10 cellular contexts compared by ENCODE assay signal in the genomic region with DNA sequence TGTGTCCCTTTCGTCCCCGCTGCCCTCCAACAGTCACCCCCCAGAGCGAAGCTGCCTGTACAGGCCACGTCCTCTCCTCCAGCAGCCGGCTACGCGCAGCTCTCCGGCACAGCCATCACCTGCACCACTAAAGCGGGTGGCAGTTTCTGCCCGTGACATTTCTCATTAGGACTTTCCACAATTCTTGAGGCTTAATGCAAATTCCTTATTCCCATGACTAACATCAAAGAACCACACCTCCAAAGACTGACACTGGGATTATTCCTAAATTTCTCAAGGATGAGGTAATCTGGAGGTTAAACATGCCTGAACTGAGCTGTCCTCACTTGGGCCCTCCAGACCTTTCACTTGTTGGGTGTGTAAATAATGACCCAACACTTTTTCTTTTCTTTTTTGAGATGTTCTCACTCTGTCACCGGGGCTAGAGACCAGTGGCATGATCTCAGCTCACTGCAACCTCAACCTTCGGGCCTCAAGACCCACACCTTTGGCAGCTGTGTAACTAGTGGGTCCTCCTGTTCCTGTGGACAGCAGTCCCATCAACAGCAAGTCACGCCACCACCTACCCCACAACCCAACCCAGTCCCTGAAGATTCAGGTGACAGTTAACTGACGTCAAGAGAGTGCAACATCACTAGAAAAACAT. TPM values are rescaled to one million over a fixed set of nuclear protein-coding genes. Genes with fewer than 3 reads are reported as not detected.
DNase-seq lines count a peak whose midpoint lies in the region; ATAC-seq, FAIRE-seq and TF ChIP-seq lines count a peak whose summit lies in the region.
"Had no signal": no experiment of that assay in that cellular context is flagged by ENCODE, and none has a peak within 500 bp of the region (broad histone marks: within the 10 kb centered on the region; RNA-seq: fewer than 3 reads in every experiment).

No MANE protein-coding gene starts in this region.

- peaks cover 100% of the 10 kb centered on the region for H3K4me1 Mint-ChIP-seq in activated T-cell treated with anti-CD3 and anti-CD28 coated beads, Interleukin-2, amount 50 U/mL, for 72 hours (ENCODE audit: low read depth)
- H3K4me1 Mint-ChIP-seq in activated T-helper 1 cell treated with anti-CD3 and anti-CD28 coated beads, Interleukin-12 subunit alpha, Interleukin-12 subunit beta, Interleukin-2, Interleukin-4 antibody, amounts not matched to agents 30 ng/mL and 10 ng/mL and 1 ng/mL, durations not matched to agents 14 hours and 24 hours and 36 hours (ENCODE audit: low read depth): peaks cover 83% of the 10 kb centered on the region

- peak in 1 of 2 donors; percentile 13 for ATAC-seq in activated T-cell treated with anti-CD3 and anti-CD28 coated beads, Interleukin-2, amount 50 U/mL, for 72 hours (replicated peaks in 1 of 2)
- ATAC-seq in GM19452 (IDR thresholded peaks at IDR 0.05; ENCODE audit: unreplicated experiment) (no peak), GM18861 (IDR thresholded peaks at IDR 0.05; ENCODE audit: unreplicated experiment) (no peak)

- no peak for FAIRE-seq in urothelium cell line (lab: Jason Lieb, UNC)

- no peak overlapping the region for H2AFZ ChIP-seq in hepatocyte

- H3K27ac ChIP-seq in hepatocyte: peak overlapping the region; percentile 66
- H3K27ac ChIP-seq: right atrium auricular region had no signal

- no peaks in the 10 kb centered on the region for H3K36me3 ChIP-seq in hepatocyte (replicated peaks; ENCODE audit: insufficient read depth, low read depth)
- H3K36me3 ChIP-seq: right atrium auricular region had no signal

- TF ChIP-seq CTCF in hepatocyte (IDR thresholded peaks at IDR 0.05; ENCODE audit: poor library complexity): no peak

- H3K9me2 ChIP-seq in hepatocyte (replicated peaks; ENCODE audit: insufficient read depth): no peaks in the 10 kb centered on the region

- peak overlapping the region; percentile 31 for H3K27ac Mint-ChIP-seq in activated T-cell treated with anti-CD3 and anti-CD28 coated beads, Interleukin-2, amount 50 U/mL, for 72 hours
- H3K27ac Mint-ChIP-seq in activated T-helper 1 cell treated with anti-CD3 and anti-CD28 coated beads, Interleukin-12 subunit alpha, Interleukin-12 subunit beta, Interleukin-2, Interleukin-4 antibody, amounts not matched to agents 30 ng/mL and 10 ng/mL and 1 ng/mL, durations not matched to agents 14 hours and 24 hours and 36 hours: peak overlapping the region; percentile 84

- H3K9me3 ChIP-seq in hepatocyte (ENCODE audit: low read depth): no peaks in the 10 kb centered on the region
- H3K9me3 ChIP-seq: right atrium auricular region had no signal

- no peaks in the 10 kb centered on the region for H3K27me3 Mint-ChIP-seq in activated T-cell treated with anti-CD3 and anti-CD28 coated beads, Interleukin-2, amount 50 U/mL, for 72 hours (ENCODE audit: low read depth)
- H3K27me3 Mint-ChIP-seq in activated T-helper 1 cell treated with anti-CD3 and anti-CD28 coated beads, Interleukin-12 subunit alpha, Interleukin-12 subunit beta, Interleukin-2, Interleukin-4 antibody, amounts not matched to agents 30 ng/mL and 10 ng/mL and 1 ng/mL, durations not matched to agents 14 hours and 24 hours and 36 hours (ENCODE audit: insufficient read depth): no peaks in the 10 kb centered on the region

- H3K27me3 ChIP-seq in hepatocyte: no peaks in the 10 kb centered on the region
- H3K27me3 ChIP-seq: right atrium auricular region had no signal

- peak overlapping the region; percentile 68 to 78 for H3K4me3 Mint-ChIP-seq in activated T-cell treated with anti-CD3 and anti-CD28 coated beads, Interleukin-2, amount 50 U/mL, for 72 hours
- H3K4me3 Mint-ChIP-seq in activated T-helper 1 cell treated with anti-CD3 and anti-CD28 coated beads, Interleukin-12 subunit alpha, Interleukin-12 subunit beta, Interleukin-2, Interleukin-4 antibody, amounts not matched to agents 30 ng/mL and 10 ng/mL and 1 ng/mL, durations not matched to agents 14 hours and 24 hours and 36 hours: peak overlapping the region; percentile 60

- peaks cover 100% of the 10 kb centered on the region for H3K79me2 ChIP-seq in hepatocyte

- DNase-seq in activated T-cell treated with anti-CD3 and anti-CD28 coated beads, Interleukin-2, amount 50 U/mL, for 72 hours: no peak
- DNase-seq in activated T-cell treated with anti-CD3 and anti-CD28 coated beads, Interleukin-2, amount 50 U/mL, for 48 hours: no peak
- no peak for DNase-seq in activated T-helper 1 cell treated with anti-CD3 and anti-CD28 coated beads, Interleukin-12 subunit alpha, Interleukin-12 subunit beta, Interleukin-2, Interleukin-4 antibody, amounts not matched to agents 30 ng/mL and 10 ng/mL and 1 ng/mL, durations not matched to agents 14 hours and 24 hours and 36 hours (ENCODE audit: low spot score)
- DNase-seq in hepatocyte (ENCODE audit: low spot score) (no peak), urothelium cell line (ENCODE audit: low spot score) (peak; percentile 51), GDM1 (lab: John Stamatoyannopoulos, UW) (no peak)
- DNase-seq: NCI-H1048 had no signal

- peaks cover 51% of the 10 kb centered on the region for H3K4me1 ChIP-seq in hepatocyte (ENCODE audit: insufficient read depth)

- no peaks in the 10 kb centered on the region for H3K9me3 Mint-ChIP-seq in activated T-cell treated with anti-CD3 and anti-CD28 coated beads, Interleukin-2, amount 50 U/mL, for 72 hours
- H3K9me3 Mint-ChIP-seq in activated T-helper 1 cell treated with anti-CD3 and anti-CD28 coated beads, Interleukin-12 subunit alpha, Interleukin-12 subunit beta, Interleukin-2, Interleukin-4 antibody, amounts not matched to agents 30 ng/mL and 10 ng/mL and 1 ng/mL, durations not matched to agents 14 hours and 24 hours and 36 hours: no peaks in the 10 kb centered on the region

- intact Hi-C loops in activated T-helper 1 cell treated with anti-CD3 and anti-CD28 coated beads, Interleukin-12 subunit alpha, Interleukin-12 subunit beta, Interleukin-2, Interleukin-4 antibody, amounts not matched to agents 30 ng/mL and 10 ng/mL and 1 ng/mL, durations not matched to agents 14 hours and 24 hours and 36 hours (cut with micrococcal nuclease): no loop called here

- no peak overlapping the region for H3K4me2 ChIP-seq in hepatocyte

- 80% methylated on average over 14 of the region's 14 CpGs for WGBS in hepatocyte (ENCODE audit: low lambda C conversion rate, missing lambda C conversion rate)

- H3K4me3 ChIP-seq in hepatocyte: no peak overlapping the region
- H3K4me3 ChIP-seq: right atrium auricular region had no signal

- H4K20me1 ChIP-seq in hepatocyte (ENCODE audit: insufficient read depth, poor library complexity, severe bottlenecking): peaks cover 100% of the 10 kb centered on the region

- peaks cover 7 to 34% of the 10 kb centered on the region in 2 donors for H3K36me3 Mint-ChIP-seq in activated T-cell treated with anti-CD3 and anti-CD28 coated beads, Interleukin-2, amount 50 U/mL, for 72 hours (ENCODE audit: insufficient read depth in 2 of 2)
- H3K36me3 Mint-ChIP-seq in activated T-helper 1 cell treated with anti-CD3 and anti-CD28 coated beads, Interleukin-12 subunit alpha, Interleukin-12 subunit beta, Interleukin-2, Interleukin-4 antibody, amounts not matched to agents 30 ng/mL and 10 ng/mL and 1 ng/mL, durations not matched to agents 14 hours and 24 hours and 36 hours (ENCODE audit: low read depth): peaks cover 28% of the 10 kb centered on the region

RNA-seq across cellular contexts. Expression of a gene that starts 11.7 kb away (rescaled TPM):
- 100 to 1,000 TPM; 204 to 215 TPM for total RNA-seq in activated T-cell treated with anti-CD3 and anti-CD28 coated beads, Interleukin-2, amount 50 U/mL, for 72 hours
- 176 and 179 TPM in 2 replicates for total RNA-seq in activated T-helper 1 cell treated with anti-CD3 and anti-CD28 coated beads, Interleukin-12 subunit alpha, Interleukin-12 subunit beta, Interleukin-2, Interleukin-4 antibody, amounts not matched to agents 30 ng/mL and 10 ng/mL and 1 ng/mL, durations not matched to agents 14 hours and 24 hours and 36 hours
- total RNA-seq in hepatocyte: 48.7 and 50.6 TPM in 2 replicates
- 130 and 135 TPM in 2 replicates for polyA plus RNA-seq in hepatocyte

RNA-seq across cellular contexts. Expression of a gene that starts 29.5 kb away (rescaled TPM):
- total RNA-seq in activated T-cell treated with anti-CD3 and anti-CD28 coated beads, Interleukin-2, amount 50 U/mL, for 72 hours: 10 to 100 TPM; 67.4 to 82.1 TPM
- 106 and 112 TPM in 2 replicates for total RNA-seq in activated T-helper 1 cell treated with anti-CD3 and anti-CD28 coated beads, Interleukin-12 subunit alpha, Interleukin-12 subunit beta, Interleukin-2, Interleukin-4 antibody, amounts not matched to agents 30 ng/mL and 10 ng/mL and 1 ng/mL, durations not matched to agents 14 hours and 24 hours and 36 hours
- 149 and 222 TPM in 2 replicates for total RNA-seq in hepatocyte
- polyA plus RNA-seq in hepatocyte: 108 and 130 TPM in 2 replicates
